In the genomic region with DNA sequence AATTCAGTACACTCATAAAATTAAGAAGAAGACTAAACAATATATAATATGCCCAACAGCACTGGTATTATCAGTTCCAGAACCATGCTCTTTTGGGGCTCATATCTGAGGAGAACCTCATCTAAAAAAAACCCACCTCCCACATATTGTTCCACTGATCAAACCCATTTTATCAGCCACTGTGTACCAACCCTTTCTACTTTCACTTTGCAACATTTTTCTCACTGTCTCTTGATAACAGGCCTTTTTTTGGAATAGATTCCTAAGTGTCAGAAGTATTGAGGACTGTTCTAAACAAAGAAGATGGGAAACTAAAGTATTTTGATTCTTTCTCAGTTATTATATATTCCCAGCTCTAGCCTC, we compare ENCODE assay signal across 18 cellular contexts.
DNase-seq lines count a peak whose midpoint lies in the region; ATAC-seq and TF ChIP-seq lines count a peak whose summit lies in the region.
"Had no signal": no experiment of that assay in that cellular context is flagged by ENCODE, and none has a peak within 500 bp of the region (broad histone marks: within the 10 kb centered on the region; RNA-seq: fewer than 3 reads in every experiment).

No MANE protein-coding gene starts in this region.

- ATAC-seq in GM18498 (IDR thresholded peaks at IDR 0.05; ENCODE audit: unreplicated experiment) = peak; percentile 38
- peak; percentile 27 for ATAC-seq in GM19395 (IDR thresholded peaks at IDR 0.05; ENCODE audit: unreplicated experiment)
- ATAC-seq in HG02852 (IDR thresholded peaks at IDR 0.05; ENCODE audit: unreplicated experiment) = peak; percentile 45
- peak; percentile 24 for ATAC-seq in HG03457 (IDR thresholded peaks at IDR 0.05; ENCODE audit: unreplicated experiment)
- no peak for ATAC-seq in GM21381 (IDR thresholded peaks at IDR 0.05; ENCODE audit: unreplicated experiment)
- no peak for ATAC-seq in foreskin keratinocyte
- ATAC-seq: left ventricle myocardium superior, mucosa of descending colon had no signal

- no peak overlapping the region for H3K27ac ChIP-seq in foreskin keratinocyte
- H3K27ac ChIP-seq: esophagus muscularis mucosa had no signal

- TF ChIP-seq CTCF in foreskin keratinocyte (conservative IDR thresholded peaks at IDR 0.05) = no peak

- H3K27me3 ChIP-seq in foreskin keratinocyte = no peaks in the 10 kb centered on the region
- H3K27me3 ChIP-seq: esophagus muscularis mucosa had no signal

- no peaks in the 10 kb centered on the region for H3K4me1 ChIP-seq in foreskin keratinocyte
- H3K4me1 ChIP-seq: esophagus muscularis mucosa had no signal

- DNase-seq in cerebellar nuclear complex (lab: John Stamatoyannopoulos, UW) (no peak), MV-4-11 (lab: John Stamatoyannopoulos, UW) (no peak), foreskin keratinocyte (no peak)
- DNase-seq: 8988T; activated CD4-positive, alpha-beta T cell treated with anti-CD3 and anti-CD28 coated beads, Interleukin-2, amount 10 ng/mL, durations not matched to agents 7 days and 5 days; activated gamma-delta T cell; effector CD8-positive, alpha-beta T cell; left ventricle myocardium superior; mucosa of descending colon; NCI-H1930; NK-92 treated with Interleukin-12 subunit alpha and Interleukin-12 subunit beta, amount 100 ng/mL, for 24 hours; nucleus accumbens had no signal

Comparison
In these comparisons a context has a peak if more than half of its experiments do, and no peak if none do; other contexts are left out.
1. ATAC-seq: peak in GM18498 (single experiment), GM19395 (single experiment), HG02852 (single experiment) and HG03457 (single experiment); none in GM21381 (single experiment) and foreskin keratinocyte (single experiment).